ENCODE assay signal across 8 cellular contexts in genomic region chr16:711548-712320, GRCh38. TPM values are rescaled to one million over a fixed set of nuclear protein-coding genes. Genes with fewer than 3 reads are reported as not detected.
DNase-seq lines count a peak whose midpoint lies in the region; ATAC-seq and TF ChIP-seq lines count a peak whose summit lies in the region.

No MANE protein-coding gene starts in this region.

- ATAC-seq in right lobe of liver = peak; percentile 70 to 75 (median 72)
- no peak for ATAC-seq in HG03565 (IDR thresholded peaks at IDR 0.05; ENCODE audit: unreplicated experiment)

- intact Hi-C loops in right lobe of liver (cut with DNase I) = loop anchor here (5.0 kb wide), 2 partner anchors 76 to 341 kb away; partner anchors contain the start of genes CHTF18 (in 1 of the 2) and RPUSD1 (in 1 of the 2)

- 2% methylated on average over 14 of the region's 25 CpGs for WGBS in right lobe of liver (ENCODE audit: insufficient coverage, low coverage, low lambda C conversion rate, missing lambda C conversion rate)

- peaks cover 0 to 20% (median 2%) of the 10 kb centered on the region in 4 donors for H3K4me1 ChIP-seq in right lobe of liver

- H3K9me3 ChIP-seq in right lobe of liver = no peaks in the 10 kb centered on the region

- TF ChIP-seq CTCF in coronary artery (IDR thresholded peaks at IDR 0.05) (peak; percentile 86), right lobe of liver (IDR thresholded peaks at IDR 0.05) (peak; percentile 91 to 96 (median 94))

- H3K27ac ChIP-seq in coronary artery = no peak overlapping the region
- H3K27ac ChIP-seq in right lobe of liver = no peak overlapping the region

- H3K27me3 ChIP-seq in right lobe of liver = no peaks in the 10 kb centered on the region

- no peak for TF ChIP-seq POLR2A in right lobe of liver (IDR thresholded peaks at IDR 0.05)

- no peak overlapping the region for H3K4me3 ChIP-seq in coronary artery
- no peak overlapping the region for H3K4me3 ChIP-seq in right lobe of liver

- peak; percentile 41 for DNase-seq in NCI-H2171 treated with DMSO at 0.1 percent for 48 hours (lab: John Stamatoyannopoulos, UW)
- no peak for DNase-seq in NCI-H2171 (lab: John Stamatoyannopoulos, UW)
- DNase-seq in NCI-H2227 (lab: John Stamatoyannopoulos, UW; ENCODE audit: unreplicated experiment) = peak; percentile 81
- DNase-seq in activated CD4-positive, alpha-beta T cell treated with anti-CD3 and anti-CD28 coated beads, Interleukin-2, amount 50 U/mL, for 4 hours = peak; percentile 73 to 74
- DNase-seq in coronary artery (ENCODE audit: low spot score) = no peak
- peak; percentile 82 to 86 (median 86) for DNase-seq in right lobe of liver
- DNase-seq in stimulated activated CD8-positive, alpha-beta memory T cell treated with anti-CD3 and anti-CD28 coated beads, Interleukin-15, amount 100 ng/mL, for 1 hour (ENCODE audit: low read depth) = peak; percentile 56

- H3K36me3 ChIP-seq in right lobe of liver = no peaks in the 10 kb centered on the region

RNA-seq across cellular contexts. Expression of gene METRN, which starts 3.2 kb away (rescaled TPM):
- total RNA-seq in right lobe of liver = 10 to 100 TPM; 14.0 to 43.7 (median 26.2) TPM

RNA-seq across cellular contexts. Expression of gene FBXL16, which starts 6.1 kb away (rescaled TPM):
- total RNA-seq in right lobe of liver = 1 to 10 TPM in 2 of 6 experiments, under 1 TPM in 1, not detected in 3; 0.05 to 2.3 (median 1.7) TPM

RNA-seq across cellular contexts. Expression of gene ANTKMT, which starts 9.2 kb away (rescaled TPM):
- 10 to 100 TPM; 19.7 to 56.0 (median 28.2) TPM for total RNA-seq in right lobe of liver

RNA-seq across cellular contexts. Expression of gene CCDC78, which starts 14.5 kb away (rescaled TPM):
- under 1 TPM in 1 of 6 experiments, not detected in 5; 0.31 TPM for total RNA-seq in right lobe of liver

RNA-seq across cellular contexts. Expression of gene HAGHL, which starts 15.2 kb away (rescaled TPM):
- 1 to 10 TPM in 4 of 6 experiments, under 1 TPM in 2; 0.83 to 2.5 (median 1.3) TPM for total RNA-seq in right lobe of liver

Comparison
In these comparisons a context has a peak if more than half of its experiments do, and no peak if none do; other contexts are left out.
1. DNase-seq: peak in NCI-H2171 treated with DMSO at 0.1 percent for 48 hours (single experiment), NCI-H2227 (single experiment), activated CD4-positive, alpha-beta T cell treated with anti-CD3 and anti-CD28 coated beads, Interleukin-2, amount 50 U/mL, for 4 hours (2 of 2), right lobe of liver (3 of 3) and stimulated activated CD8-positive, alpha-beta memory T cell treated with anti-CD3 and anti-CD28 coated beads, Interleukin-15, amount 100 ng/mL, for 1 hour (single experiment); none in NCI-H2171 (single experiment) and coronary artery (single experiment).